In genomic region chr4:169723207-169723606, GRCh38 we compare ENCODE assay signal across 12 cellular contexts. TPM values are rescaled to one million over a fixed set of nuclear protein-coding genes. Genes with fewer than 3 reads are reported as not detected.
DNase-seq lines count a peak whose midpoint lies in the region; ATAC-seq and TF ChIP-seq lines count a peak whose summit lies in the region.
"Had no signal": no experiment of that assay in that cellular context is flagged by ENCODE, and none has a peak within 500 bp of the region (broad histone marks: within the 10 kb centered on the region; RNA-seq: fewer than 3 reads in every experiment).

No MANE protein-coding gene starts in this region.

- TF ChIP-seq CTCF in WERI-Rb-1 (IDR thresholded peaks at IDR 0.05; ENCODE audit: low read depth, low read length), result peak; percentile 30; the same call in 1 of the 2 replicates

- no peak overlapping the region for H3K27ac ChIP-seq in CD4-positive, CD25-positive, alpha-beta regulatory T cell (ENCODE audit: insufficient read depth, low read length, poor library complexity, severe bottlenecking)
- no peak overlapping the region for H3K27ac ChIP-seq in WERI-Rb-1
- H3K27ac ChIP-seq: upper lobe of left lung had no signal

- H3K4me3 ChIP-seq in CD4-positive, CD25-positive, alpha-beta regulatory T cell (ENCODE audit: low read depth, low read length), result no peak overlapping the region
- H3K4me3 ChIP-seq in WERI-Rb-1 (ENCODE audit: low read depth, low read length), result no peak overlapping the region
- H3K4me3 ChIP-seq: upper lobe of left lung had no signal

- no peak overlapping the region for H3K4me3 Mint-ChIP-seq in CD4-positive, CD25-positive, alpha-beta regulatory T cell
- H3K4me3 Mint-ChIP-seq: activated naive CD8-positive, alpha-beta T cell treated with anti-CD3 and anti-CD28 coated beads, Interleukin-2, amount 10 ng/mL, durations not matched to agents 7 days and 5 days; naive B cell had no signal

- intact Hi-C loops in posterior cingulate gyrus (cut with DNase I), result loop anchor here (5.0 kb wide), 1 partner anchor 111 kb away; the partner anchor contains the start of gene NEK1

- no peak for ATAC-seq in CD4-positive, CD25-positive, alpha-beta regulatory T cell (ENCODE audit: low read depth in 2 of 2)

- H3K4me1 Mint-ChIP-seq in CD4-positive, CD25-positive, alpha-beta regulatory T cell, result peaks cover 0 to 4% (median 0%) of the 10 kb centered on the region in 4 donors
- H3K4me1 Mint-ChIP-seq: naive B cell had no signal

- peaks cover 21% of the 10 kb centered on the region for H3K36me3 Mint-ChIP-seq in CD4-positive, CD25-positive, alpha-beta regulatory T cell

- H3K27me3 Mint-ChIP-seq in CD4-positive, CD25-positive, alpha-beta regulatory T cell, result no peaks in the 10 kb centered on the region
- H3K27me3 Mint-ChIP-seq: activated naive CD8-positive, alpha-beta T cell treated with anti-CD3 and anti-CD28 coated beads, Interleukin-2, amount 10 ng/mL, durations not matched to agents 7 days and 5 days; naive B cell had no signal

- peak in 2 of 3 donors; percentile 2 to 7 for DNase-seq in CD4-positive, CD25-positive, alpha-beta regulatory T cell
- DNase-seq in HT-29 (ENCODE audit: low spot score) (peak; percentile 9), WERI-Rb-1 (peak; percentile 25), iris pigment epithelial cell (ENCODE audit: low read depth) (peak; percentile 18), posterior cingulate gyrus (no peak), GM19238 (ENCODE audit: insufficient read length, low spot score) (no peak), DMS79 treated with DMSO at 0.1 percent for 48 hours (lab: John Stamatoyannopoulos, UW) (no peak), AG08396 (ENCODE audit: low spot score) (no peak)
- DNase-seq: activated CD4-positive, CD25-positive, alpha-beta regulatory T cell; activated naive CD8-positive, alpha-beta T cell treated with anti-CD3 and anti-CD28 coated beads, Interleukin-2, amount 10 ng/mL, durations not matched to agents 7 days and 5 days; naive B cell; upper lobe of left lung had no signal

- H3K4me1 ChIP-seq in CD4-positive, CD25-positive, alpha-beta regulatory T cell (ENCODE audit: control insufficient read depth, insufficient read depth, low read length, poor library complexity, severe bottlenecking), result no peaks in the 10 kb centered on the region
- H3K4me1 ChIP-seq: upper lobe of left lung had no signal

- no peak overlapping the region for H3K27ac Mint-ChIP-seq in CD4-positive, CD25-positive, alpha-beta regulatory T cell
- H3K27ac Mint-ChIP-seq: activated naive CD8-positive, alpha-beta T cell treated with anti-CD3 and anti-CD28 coated beads, Interleukin-2, amount 10 ng/mL, durations not matched to agents 7 days and 5 days had no signal

- H3K9me3 ChIP-seq in CD4-positive, CD25-positive, alpha-beta regulatory T cell (ENCODE audit: control insufficient read depth in 2 of 2, low read length in 2 of 2), result no peaks in the 10 kb centered on the region
- H3K9me3 ChIP-seq in WERI-Rb-1 (ENCODE audit: severe bottlenecking), result no peaks in the 10 kb centered on the region
- H3K9me3 ChIP-seq: upper lobe of left lung had no signal

- H3K36me3 ChIP-seq in CD4-positive, CD25-positive, alpha-beta regulatory T cell (ENCODE audit: control insufficient read depth, insufficient read depth, low read length), result peaks cover 22% of the 10 kb centered on the region
- peaks cover 10% of the 10 kb centered on the region for H3K36me3 ChIP-seq in WERI-Rb-1

- H3K9me3 Mint-ChIP-seq in CD4-positive, CD25-positive, alpha-beta regulatory T cell, result no peaks in the 10 kb centered on the region
- H3K9me3 Mint-ChIP-seq: activated naive CD8-positive, alpha-beta T cell treated with anti-CD3 and anti-CD28 coated beads, Interleukin-2, amount 10 ng/mL, durations not matched to agents 7 days and 5 days; naive B cell had no signal

- no peaks in the 10 kb centered on the region for H3K27me3 ChIP-seq in CD4-positive, CD25-positive, alpha-beta regulatory T cell (ENCODE audit: control insufficient read depth, insufficient read depth, low read length)
- H3K27me3 ChIP-seq in WERI-Rb-1 (ENCODE audit: insufficient read depth, low read depth, severe bottlenecking), result no peaks in the 10 kb centered on the region
- H3K27me3 ChIP-seq: upper lobe of left lung had no signal

RNA-seq across cellular contexts. Expression of gene HPF1, which starts 34.5 kb away (rescaled TPM):
- 12.7 TPM for total RNA-seq in CD4-positive, CD25-positive, alpha-beta regulatory T cell
- 10 to 100 TPM; 30.4 to 55.5 (median 44.4) TPM for polyA plus RNA-seq in CD4-positive, CD25-positive, alpha-beta regulatory T cell
- total RNA-seq in HT-29 (2014; rRNA removed; shearing (Covaris generic)), result 3.7 and 6.5 TPM in 2 replicates

Comparison
In these comparisons a context has a peak if more than half of its experiments do, and no peak if none do; other contexts are left out.
1. DNase-seq: peak in CD4-positive, CD25-positive, alpha-beta regulatory T cell (2 of 3), HT-29 (single experiment), WERI-Rb-1 (single experiment) and iris pigment epithelial cell (single experiment); none in posterior cingulate gyrus (0 of 10), GM19238 (single experiment), DMS79 treated with DMSO at 0.1 percent for 48 hours (single experiment) and AG08396 (single experiment).